ENCODE assay signal across 18 cellular contexts in the genomic region with DNA sequence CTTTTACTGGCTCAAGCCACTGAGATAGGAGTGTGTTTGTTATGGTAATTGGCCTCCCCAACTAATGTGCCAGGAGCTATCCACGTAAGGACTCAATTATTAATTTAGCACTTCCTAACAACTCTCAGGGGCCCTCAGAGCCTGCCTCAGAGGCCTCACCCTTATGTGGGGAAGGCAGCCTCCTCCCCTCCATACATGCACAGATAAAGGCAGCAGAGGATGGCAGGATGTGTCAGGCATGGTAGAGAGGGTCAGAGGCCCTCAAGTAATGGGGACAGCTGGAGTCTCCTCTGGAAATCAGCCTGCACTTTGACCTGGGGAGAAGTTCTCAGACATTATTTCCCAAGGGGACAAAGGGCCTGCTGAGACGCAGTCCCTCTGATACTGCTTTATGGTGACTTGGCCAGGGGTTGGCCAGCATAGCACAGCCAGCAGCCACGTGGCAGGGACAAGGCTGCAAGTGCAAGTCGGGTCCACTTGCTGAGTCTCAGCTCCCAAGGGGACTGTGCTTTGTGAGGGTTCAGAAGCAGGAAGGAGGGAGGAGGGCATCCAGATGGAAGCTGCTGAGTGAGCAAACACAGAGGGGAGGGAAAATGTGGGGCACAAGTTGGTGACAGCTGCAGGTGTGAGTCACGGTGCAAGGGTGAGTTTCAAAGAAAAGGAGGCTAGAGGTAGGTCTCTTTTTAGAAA. TPM values are rescaled to one million over a fixed set of nuclear protein-coding genes. Genes with fewer than 3 reads are reported as not detected.
A peak's percentile ranks its signal among the peaks of the same experiment; 100 is the strongest.
DNase-seq lines count a peak whose midpoint lies in the region; ATAC-seq, FAIRE-seq and TF ChIP-seq lines count a peak whose summit lies in the region.
"Had no signal": no experiment of that assay in that cellular context is flagged by ENCODE, and none has a peak within 500 bp of the region (broad histone marks: within the 10 kb centered on the region; RNA-seq: fewer than 3 reads in every experiment).

No MANE protein-coding gene starts in this region.

- no peaks in the 10 kb centered on the region for H3K9me3 ChIP-seq in HepG2 (ENCODE audit: low read length)

- CTCF ChIA-PET in HepG2 (lab: Yijun Ruan, JAX; ENCODE audit: low intra/inter-chr PET ratio, low total read pairs): no interaction called here

- H3K9ac ChIP-seq in HepG2 (ENCODE audit: insufficient read depth, low read depth, low read length): no peak overlapping the region

- no peaks in the 10 kb centered on the region for H3K79me2 ChIP-seq in HepG2 (ENCODE audit: insufficient read depth, low read length)

- BruUV-seq in HepG2 (replicated peaks; lab: Mats Ljungman, UMichigan): no TSS peak

- FAIRE-seq in HepG2 (lab: Jason Lieb, UNC): peak; percentile 71
- FAIRE-seq: H1 had no signal

- POLR2A ChIA-PET in HepG2 (lab: Yijun Ruan, JAX): interaction anchor here (0.9 to 2.0 kb wide), 7 partner anchors 12 to 49 kb away, joined by 3 to 12 read pairs (median 4); no protein-coding TSS in a partner anchor

- peaks cover 4% of the 10 kb centered on the region for H3K4me1 Mint-ChIP-seq in type B pancreatic cell (ENCODE audit: unreplicated experiment)
- peaks cover 4% of the 10 kb centered on the region for H3K4me1 Mint-ChIP-seq in activated T-helper 1 cell treated with anti-CD3 and anti-CD28 coated beads, Interleukin-12 subunit alpha, Interleukin-12 subunit beta, Interleukin-2, Interleukin-4 antibody, amounts not matched to agents 30 ng/mL and 10 ng/mL and 1 ng/mL, durations not matched to agents 14 hours and 24 hours and 36 hours (ENCODE audit: low read depth)

- no peak overlapping the region for H2AFZ ChIP-seq in HepG2 (ENCODE audit: low read length)

- peak in 1 of 2 experiments; percentile 35; a peak in 1 of 4 replicates for TF ChIP-seq POLR2A in HepG2 (IDR thresholded peaks at IDR 0.05; ENCODE audit: insufficient read depth in 1 of 2, low read depth in 2 of 2, low read length in 2 of 2)

- no peak overlapping the region for H3K4me3 Mint-ChIP-seq in type B pancreatic cell
- no peak overlapping the region for H3K4me3 Mint-ChIP-seq in activated T-helper 1 cell treated with anti-CD3 and anti-CD28 coated beads, Interleukin-12 subunit alpha, Interleukin-12 subunit beta, Interleukin-2, Interleukin-4 antibody, amounts not matched to agents 30 ng/mL and 10 ng/mL and 1 ng/mL, durations not matched to agents 14 hours and 24 hours and 36 hours
- H3K4me3 Mint-ChIP-seq: stimulated activated effector memory CD8-positive, alpha-beta T cell treated with anti-CD3 and anti-CD28 coated beads, Interleukin-12 subunit alpha, Interleukin-12 subunit beta, amount 100 ng/mL, for 72 hours had no signal

- peaks cover 39% of the 10 kb centered on the region for H3K4me1 ChIP-seq in HepG2 (ENCODE audit: insufficient read depth, low read length)

- in situ Hi-C loops in HepG2 (cut with HindIII; ENCODE audit: extremely low pct_ligation_motif_present, low pct_unique_long_range_greater_than_20kb): no loop called here

- H3K4me2 ChIP-seq in HepG2 (ENCODE audit: low read depth, low read length): peak overlapping the region; percentile 52

- peaks cover 1 to 10% of the 10 kb centered on the region in 2 experiments; a peak in 2 of 5 replicates for H3K36me3 ChIP-seq in HepG2 (replicated peaks in 1 of 2; ENCODE audit: control insufficient read depth in 1 of 2, insufficient read depth in 2 of 2, low read length in 2 of 2)

- H3K27ac ChIP-seq in HepG2 (ENCODE audit: extremely low read length, insufficient read depth, low read length): no peak overlapping the region
- H3K27ac ChIP-seq: SK-N-MC, VCaP had no signal

- intact Hi-C loops in Right ventricle myocardium superior (cut with DNase I) (no loop called here), cardiac septum (cut with DNase I) (no loop called here), HepG2 (cut with micrococcal nuclease; ENCODE audit: unreplicated experiment) (no loop called here)
- intact Hi-C loops in activated T-helper 1 cell treated with anti-CD3 and anti-CD28 coated beads, Interleukin-12 subunit alpha, Interleukin-12 subunit beta, Interleukin-2, Interleukin-4 antibody, amounts not matched to agents 30 ng/mL and 10 ng/mL and 1 ng/mL, durations not matched to agents 14 hours and 24 hours and 36 hours (cut with micrococcal nuclease): no loop called here

- H3K4me3 ChIP-seq in HepG2 (replicated peaks in 1 of 3; ENCODE audit: insufficient read depth in 1 of 3, low read depth in 2 of 3, low read length in 3 of 3): no peak overlapping the region
- H3K4me3 ChIP-seq: SK-N-MC had no signal

- peaks cover 4% of the 10 kb centered on the region for H3K27me3 Mint-ChIP-seq in type B pancreatic cell
- peaks cover 17% of the 10 kb centered on the region for H3K27me3 Mint-ChIP-seq in activated T-helper 1 cell treated with anti-CD3 and anti-CD28 coated beads, Interleukin-12 subunit alpha, Interleukin-12 subunit beta, Interleukin-2, Interleukin-4 antibody, amounts not matched to agents 30 ng/mL and 10 ng/mL and 1 ng/mL, durations not matched to agents 14 hours and 24 hours and 36 hours (ENCODE audit: insufficient read depth)

- TF ChIP-seq CTCF in HepG2 (CRISPR knock-in tag; IDR thresholded peaks at IDR 0.05): no peak
- TF ChIP-seq CTCF in type B pancreatic cell (conservative IDR thresholded peaks at IDR 0.05): no peak

- no peaks in the 10 kb centered on the region for H3K27me3 ChIP-seq in HepG2 (ENCODE audit: control insufficient read depth in 1 of 2, insufficient read depth in 2 of 2, low read length in 2 of 2)

- ATAC-seq in Right ventricle myocardium superior (ENCODE audit: poor library complexity) (peak; percentile 23), HepG2 (peak; percentile 72)

- no peaks in the 10 kb centered on the region for H3K9me3 Mint-ChIP-seq in type B pancreatic cell
- no peaks in the 10 kb centered on the region for H3K9me3 Mint-ChIP-seq in activated T-helper 1 cell treated with anti-CD3 and anti-CD28 coated beads, Interleukin-12 subunit alpha, Interleukin-12 subunit beta, Interleukin-2, Interleukin-4 antibody, amounts not matched to agents 30 ng/mL and 10 ng/mL and 1 ng/mL, durations not matched to agents 14 hours and 24 hours and 36 hours
- H3K9me3 Mint-ChIP-seq: stimulated activated effector memory CD8-positive, alpha-beta T cell treated with anti-CD3 and anti-CD28 coated beads, Interleukin-12 subunit alpha, Interleukin-12 subunit beta, amount 100 ng/mL, for 72 hours had no signal

- 18% methylated on average over 4 of the region's 5 CpGs for WGBS in HepG2 (ENCODE audit: low lambda C conversion rate)

- H4K20me1 ChIP-seq in HepG2 (ENCODE audit: insufficient read depth, low read length): no peaks in the 10 kb centered on the region

- TF ChIP-seq EP300 in HepG2 (IDR thresholded peaks at IDR 0.05; ENCODE audit: low read depth in 2 of 2, low read length in 2 of 2) (peak in 1 of 2 experiments; percentile 44; a peak in 1 of 4 replicates), HepG2 (CRISPR knock-in tag; IDR thresholded peaks at IDR 0.05; ENCODE audit: borderline replicate concordance) (0 out of 2 replicates have a peak, but pooled peaks have one; percentile 15)

- H3K36me3 Mint-ChIP-seq in type B pancreatic cell: no peaks in the 10 kb centered on the region
- no peaks in the 10 kb centered on the region for H3K36me3 Mint-ChIP-seq in activated T-helper 1 cell treated with anti-CD3 and anti-CD28 coated beads, Interleukin-12 subunit alpha, Interleukin-12 subunit beta, Interleukin-2, Interleukin-4 antibody, amounts not matched to agents 30 ng/mL and 10 ng/mL and 1 ng/mL, durations not matched to agents 14 hours and 24 hours and 36 hours (ENCODE audit: low read depth)
- H3K36me3 Mint-ChIP-seq: stimulated activated effector memory CD8-positive, alpha-beta T cell treated with anti-CD3 and anti-CD28 coated beads, Interleukin-12 subunit alpha, Interleukin-12 subunit beta, amount 100 ng/mL, for 72 hours had no signal

- TF ChIP-seq RAD21 in HepG2 (CRISPR knock-in tag; IDR thresholded peaks at IDR 0.05): no peak

- H3K27ac Mint-ChIP-seq in type B pancreatic cell: peak overlapping the region; percentile 31
- no peak overlapping the region for H3K27ac Mint-ChIP-seq in activated T-helper 1 cell treated with anti-CD3 and anti-CD28 coated beads, Interleukin-12 subunit alpha, Interleukin-12 subunit beta, Interleukin-2, Interleukin-4 antibody, amounts not matched to agents 30 ng/mL and 10 ng/mL and 1 ng/mL, durations not matched to agents 14 hours and 24 hours and 36 hours
- H3K27ac Mint-ChIP-seq: stimulated activated effector memory CD8-positive, alpha-beta T cell treated with anti-CD3 and anti-CD28 coated beads, Interleukin-12 subunit alpha, Interleukin-12 subunit beta, amount 100 ng/mL, for 72 hours had no signal

- no peak for DNase-seq in Right ventricle myocardium superior
- no peak for DNase-seq in cardiac septum (ENCODE audit: low spot score)
- DNase-seq in NCI-H510A treated with DMSO at 0.1 percent for 48 hours (lab: John Stamatoyannopoulos, UW): peak; percentile 17
- DNase-seq in HepG2 (ENCODE audit: low spot score): peak; percentile 50
- DNase-seq in type B pancreatic cell (ENCODE audit: extremely low spot score, unreplicated experiment): peak; percentile 49
- no peak for DNase-seq in activated T-helper 1 cell treated with anti-CD3 and anti-CD28 coated beads, Interleukin-12 subunit alpha, Interleukin-12 subunit beta, Interleukin-2, Interleukin-4 antibody, amounts not matched to agents 30 ng/mL and 10 ng/mL and 1 ng/mL, durations not matched to agents 14 hours and 24 hours and 36 hours (ENCODE audit: low spot score)
- no peak for DNase-seq in NCI-H748 (lab: John Stamatoyannopoulos, UW; ENCODE audit: unreplicated experiment)
- no peak for DNase-seq in NCI-H187 (lab: John Stamatoyannopoulos, UW)
- DNase-seq: activated T-cell treated with anti-CD3 and anti-CD28 coated beads, Interleukin-2, amount 50 U/mL, for 1 hour; AML-193; midbrain; stimulated activated CD4-positive, alpha-beta T cell treated with anti-CD3 and anti-CD28 coated beads, Interleukin-4, amount 100 ng/mL, for 1 hour had no signal

RNA-seq across cellular contexts. Expression of gene MOGAT2, which starts 17.0 kb away (rescaled TPM):
- total RNA-seq in Right ventricle myocardium superior: 0.13 TPM
- total RNA-seq in cardiac septum: not detected
- 27.2 and 27.8 TPM in 2 replicates for total RNA-seq in HepG2 (2016; rRNA removed; fragmentation: Illumina TruSeq; extraction: Trizol)
- 4.8 and 5.4 TPM in 2 replicates for total RNA-seq in HepG2 (2016; cell fraction: cytosol; rRNA removed; fragmentation: Illumina TruSeq; extraction: Trizol; ENCODE audit: low read depth)
- total RNA-seq in HepG2 (2016; cell fraction: insoluble cytoplasmic fraction; rRNA removed; fragmentation: Illumina TruSeq; extraction: Trizol): 22.9 and 26.8 TPM in 2 replicates
- 15.9 and 17.2 TPM in 2 replicates for total RNA-seq in HepG2 (2016; cell fraction: membrane; rRNA removed; fragmentation: Illumina TruSeq; extraction: Trizol)
- 23.2 and 30.7 TPM in 2 replicates for total RNA-seq in HepG2 (2016; cell fraction: nucleus; rRNA removed; fragmentation: Illumina TruSeq; extraction: Trizol)
- 27.8 and 30.0 TPM in 2 replicates for polyA plus RNA-seq in HepG2 (2011; rRNA removed)
- 25.4 and 28.6 TPM in 2 replicates for polyA plus RNA-seq in HepG2 (2011; cell fraction: cytosol; rRNA removed)
- 30.4 and 30.7 TPM in 2 replicates for polyA plus RNA-seq in HepG2 (2011; cell fraction: nucleus; rRNA removed)
- 9.6 and 16.8 TPM in 2 replicates for polyA plus RNA-seq in HepG2 (2012)
- polyA plus RNA-seq in HepG2 (2016; cell fraction: cytosol; fragmentation: Illumina TruSeq; extraction: Trizol; ENCODE audit: low read depth): 3.9 and 4.1 TPM in 2 replicates
- 23.3 and 25.4 TPM in 2 replicates for polyA plus RNA-seq in HepG2 (2016; cell fraction: insoluble cytoplasmic fraction; fragmentation: Illumina TruSeq; extraction: Trizol; ENCODE audit: low read depth)
- polyA plus RNA-seq in HepG2 (2016; cell fraction: membrane; fragmentation: Illumina TruSeq; extraction: Trizol; ENCODE audit: low read depth): 10.3 and 11.1 TPM in 2 replicates
- polyA plus RNA-seq in HepG2 (2016; cell fraction: nucleus; fragmentation: Illumina TruSeq; extraction: Trizol; ENCODE audit: insufficient read depth, low read depth): 45.1 and 45.8 TPM in 2 replicates
- 0.12 and 81.9 TPM in 2 replicates for polyA minus RNA-seq in HepG2 (2011; rRNA and poly(A)+ RNA removed; ENCODE audit: low replicate concordance)
- 16.4 and 16.5 TPM in 2 replicates for polyA minus RNA-seq in HepG2 (2011; cell fraction: cytosol; rRNA and poly(A)+ RNA removed)
- 29.9 and 35.7 TPM in 2 replicates for polyA minus RNA-seq in HepG2 (2011; cell fraction: nucleus; rRNA and poly(A)+ RNA removed)
- 1.2 and 2.2 TPM in 2 replicates for total RNA-seq in type B pancreatic cell (ENCODE audit: low replicate concordance)
- total RNA-seq in activated T-helper 1 cell treated with anti-CD3 and anti-CD28 coated beads, Interleukin-12 subunit alpha, Interleukin-12 subunit beta, Interleukin-2, Interleukin-4 antibody, amounts not matched to agents 30 ng/mL and 10 ng/mL and 1 ng/mL, durations not matched to agents 14 hours and 24 hours and 36 hours: not detected in 2 replicates
- total RNA-seq: fibroblast of lung, H1, pulmonary artery endothelial cell had no signal
- polyA plus RNA-seq: fibroblast of lung, H1 had no signal

RNA-seq across cellular contexts. Expression of gene DGAT2, which starts 33.9 kb away (rescaled TPM):
- 20.7 TPM for total RNA-seq in Right ventricle myocardium superior
- 10.3 TPM for total RNA-seq in cardiac septum
- total RNA-seq in HepG2 (2016; rRNA removed; fragmentation: Illumina TruSeq; extraction: Trizol): 39.4 and 65.6 TPM in 2 replicates
- total RNA-seq in HepG2 (2016; cell fraction: cytosol; rRNA removed; fragmentation: Illumina TruSeq; extraction: Trizol; ENCODE audit: low read depth): 13.6 and 17.8 TPM in 2 replicates
- total RNA-seq in HepG2 (2016; cell fraction: insoluble cytoplasmic fraction; rRNA removed; fragmentation: Illumina TruSeq; extraction: Trizol): 37.7 and 67.0 TPM in 2 replicates
- total RNA-seq in HepG2 (2016; cell fraction: membrane; rRNA removed; fragmentation: Illumina TruSeq; extraction: Trizol): 33.7 and 43.0 TPM in 2 replicates
- total RNA-seq in HepG2 (2016; cell fraction: nucleus; rRNA removed; fragmentation: Illumina TruSeq; extraction: Trizol): 51.0 and 57.6 TPM in 2 replicates
- 39.0 and 47.6 TPM in 2 replicates for polyA plus RNA-seq in HepG2 (2011; rRNA removed)
- 38.9 and 41.0 TPM in 2 replicates for polyA plus RNA-seq in HepG2 (2011; cell fraction: cytosol; rRNA removed)
- 13.1 and 13.7 TPM in 2 replicates for polyA plus RNA-seq in HepG2 (2011; cell fraction: nucleus; rRNA removed)
- 15.7 and 19.7 TPM in 2 replicates for polyA plus RNA-seq in HepG2 (2012)
- 13.9 and 19.4 TPM in 2 replicates for polyA plus RNA-seq in HepG2 (2016; cell fraction: cytosol; fragmentation: Illumina TruSeq; extraction: Trizol; ENCODE audit: low read depth)
- 39.1 and 40.5 TPM in 2 replicates for polyA plus RNA-seq in HepG2 (2016; cell fraction: insoluble cytoplasmic fraction; fragmentation: Illumina TruSeq; extraction: Trizol; ENCODE audit: low read depth)
- polyA plus RNA-seq in HepG2 (2016; cell fraction: membrane; fragmentation: Illumina TruSeq; extraction: Trizol; ENCODE audit: low read depth): 26.5 and 38.6 TPM in 2 replicates
- 85.2 and 85.5 TPM in 2 replicates for polyA plus RNA-seq in HepG2 (2016; cell fraction: nucleus; fragmentation: Illumina TruSeq; extraction: Trizol; ENCODE audit: insufficient read depth, low read depth)
- polyA minus RNA-seq in HepG2 (2011; rRNA and poly(A)+ RNA removed; ENCODE audit: low replicate concordance): 9.8 and 63.2 TPM in 2 replicates
- polyA minus RNA-seq in HepG2 (2011; cell fraction: cytosol; rRNA and poly(A)+ RNA removed): 11.2 and 11.5 TPM in 2 replicates
- polyA minus RNA-seq in HepG2 (2011; cell fraction: nucleus; rRNA and poly(A)+ RNA removed): 9.3 and 9.8 TPM in 2 replicates
- 5.9 and 11.2 TPM in 2 replicates for total RNA-seq in type B pancreatic cell (ENCODE audit: low replicate concordance)
- 9.8 and 11.0 TPM in 2 replicates for total RNA-seq in activated T-helper 1 cell treated with anti-CD3 and anti-CD28 coated beads, Interleukin-12 subunit alpha, Interleukin-12 subunit beta, Interleukin-2, Interleukin-4 antibody, amounts not matched to agents 30 ng/mL and 10 ng/mL and 1 ng/mL, durations not matched to agents 14 hours and 24 hours and 36 hours

Comparison
In these comparisons a context has a peak if more than half of its experiments do, and no peak if none do; other contexts are left out.
1. DNase-seq: peak in NCI-H510A treated with DMSO at 0.1 percent for 48 hours (single experiment), HepG2 (single experiment) and type B pancreatic cell (single experiment); none in Right ventricle myocardium superior (single experiment), cardiac septum (single experiment), activated T-helper 1 cell treated with anti-CD3 and anti-CD28 coated beads, Interleukin-12 subunit alpha, Interleukin-12 subunit beta, Interleukin-2, Interleukin-4 antibody, amounts not matched to agents 30 ng/mL and 10 ng/mL and 1 ng/mL, durations not matched to agents 14 hours and 24 hours and 36 hours (single experiment), NCI-H748 (single experiment) and NCI-H187 (0 of 2).